In genomic region chr13:24162604-24163003, GRCh38 we compare ENCODE assay signal across 11 cellular contexts. TPM values are rescaled to one million over a fixed set of nuclear protein-coding genes. Genes with fewer than 3 reads are reported as not detected.
DNase-seq lines count a peak whose midpoint lies in the region; ATAC-seq, FAIRE-seq and TF ChIP-seq lines count a peak whose summit lies in the region.
"Had no signal": no experiment of that assay in that cellular context is flagged by ENCODE, and none has a peak within 500 bp of the region (broad histone marks: within the 10 kb centered on the region; RNA-seq: fewer than 3 reads in every experiment).

No MANE protein-coding gene starts in this region.

- H3K9me3 Mint-ChIP-seq in CD8-positive, alpha-beta memory T cell = no peaks in the 10 kb centered on the region
- H3K9me3 Mint-ChIP-seq in HFFc6 (no peaks in the 10 kb centered on the region), nephron (no peaks in the 10 kb centered on the region)

- peak overlapping the region in 6 of 7 donors; percentile 83 to 92 (median 88) for H3K4me3 Mint-ChIP-seq in CD8-positive, alpha-beta memory T cell
- H3K4me3 Mint-ChIP-seq in HFFc6 (peak overlapping the region; percentile 89; the same call in 1 of the 2 replicates), nephron (peak overlapping the region; percentile 83 to 89 (median 87))

- TF ChIP-seq POLR2A in testis (IDR thresholded peaks at IDR 0.05) = no peak

- DNase-seq in CD8-positive, alpha-beta memory T cell = no peak
- DNase-seq in HFFc6 (no peak), colonic mucosa (no peak), testis (no peak), GM19239 (ENCODE audit: insufficient read length, low spot score) (no peak)
- DNase-seq: NCI-H2029; stimulated activated CD4-positive, alpha-beta T cell treated with anti-CD3 and anti-CD28 coated beads, Interleukin-4, amount 100 ng/mL, for 24 hours had no signal

- 77 to 88% methylated on average over 3 of the region's 3 CpGs for WGBS in testis, 2 donors

- no peak for FAIRE-seq in GM19239 (lab: Jason Lieb, UNC)
- FAIRE-seq: HTR-8/SVneo had no signal

- POLR2A ChIA-PET in CD8-positive, alpha-beta memory T cell (lab: Charles Lee) = no interaction called here

- H3K36me3 ChIP-seq in CD8-positive, alpha-beta memory T cell (ENCODE audit: insufficient read depth, low read length) = no peaks in the 10 kb centered on the region
- H3K36me3 ChIP-seq in colonic mucosa = no peaks in the 10 kb centered on the region
- no peaks in the 10 kb centered on the region for H3K36me3 ChIP-seq in testis (ENCODE audit: low read depth, missing control alignments)

- CTCF ChIA-PET in CD8-positive, alpha-beta memory T cell (lab: Charles Lee) = interaction anchor here (1.5 kb wide), 1 partner anchor 18 kb away, joined by 3 read pairs; no protein-coding TSS in a partner anchor

- intact Hi-C loops in colonic mucosa (cut with DNase I) (no loop called here), testis (cut with DNase I; ENCODE audit: low total_unique reads) (no loop called here)

- H3K4me1 Mint-ChIP-seq in CD8-positive, alpha-beta memory T cell = peaks cover 14 to 19% (median 15%) of the 10 kb centered on the region in 3 donors
- H3K4me1 Mint-ChIP-seq in HFFc6 (ENCODE audit: low read depth) = peaks cover 64% of the 10 kb centered on the region
- H3K4me1 Mint-ChIP-seq in nephron = peaks cover 25% of the 10 kb centered on the region

- no peak for ATAC-seq in activated CD4-positive, CD25-positive, alpha-beta regulatory T cell treated with anti-CD3 and anti-CD28 coated beads, Interleukin-2, amount 50 U/mL, for 24 hours
- no peak for ATAC-seq in HG03457 (IDR thresholded peaks at IDR 0.05; ENCODE audit: unreplicated experiment)

- H3K27me3 Mint-ChIP-seq in CD8-positive, alpha-beta memory T cell = no peaks in the 10 kb centered on the region
- peaks cover 5% of the 10 kb centered on the region for H3K27me3 Mint-ChIP-seq in HFFc6 (ENCODE audit: insufficient read depth)
- H3K27me3 Mint-ChIP-seq in nephron (ENCODE audit: low read depth) = peaks cover 26% of the 10 kb centered on the region

- peak overlapping the region in 1 of 8 donors; percentile 25 for H3K27ac Mint-ChIP-seq in CD8-positive, alpha-beta memory T cell
- H3K27ac Mint-ChIP-seq in HFFc6 (no peak overlapping the region), nephron (peak overlapping the region; percentile 27 to 72 (median 30))

- H3K9me3 ChIP-seq in CD8-positive, alpha-beta memory T cell (ENCODE audit: low read length) = no peaks in the 10 kb centered on the region
- H3K9me3 ChIP-seq in colonic mucosa (no peaks in the 10 kb centered on the region), testis (no peaks in the 10 kb centered on the region)

- peaks cover 12% of the 10 kb centered on the region for H3K4me1 ChIP-seq in CD8-positive, alpha-beta memory T cell (ENCODE audit: insufficient read depth, low read length)
- no peaks in the 10 kb centered on the region for H3K4me1 ChIP-seq in colonic mucosa
- peaks cover 6% of the 10 kb centered on the region for H3K4me1 ChIP-seq in testis

- H3K27ac ChIP-seq in CD8-positive, alpha-beta memory T cell (ENCODE audit: low read depth, low read length) = no peak overlapping the region
- H3K27ac ChIP-seq in colonic mucosa (peak overlapping the region; percentile 88), testis (no peak overlapping the region)

- TF ChIP-seq CTCF in HFFc6 (IDR thresholded peaks at IDR 0.05) (no peak), colonic mucosa (IDR thresholded peaks at IDR 0.05) (no peak), nephron (IDR thresholded peaks at IDR 0.05; ENCODE audit: unreplicated experiment in 3 of 3) (no peak), testis (IDR thresholded peaks at IDR 0.05) (no peak)

- H3K4me3 ChIP-seq in CD8-positive, alpha-beta memory T cell (ENCODE audit: low read length) = no peak overlapping the region
- H3K4me3 ChIP-seq in colonic mucosa (peak overlapping the region; percentile 98), testis (no peak overlapping the region)

- peaks cover 0 to 4% (median 2%) of the 10 kb centered on the region in 3 donors for H3K36me3 Mint-ChIP-seq in CD8-positive, alpha-beta memory T cell
- H3K36me3 Mint-ChIP-seq in HFFc6 (ENCODE audit: low read depth) (peaks cover 15% of the 10 kb centered on the region), nephron (ENCODE audit: low read depth) (peaks cover 8% of the 10 kb centered on the region)

- peak overlapping the region in 1 of 2 donors; percentile 94 for H3K9ac ChIP-seq in colonic mucosa (ENCODE audit: low read depth in 2 of 2, low read length in 2 of 2)

- peaks cover 6% of the 10 kb centered on the region for H3K27me3 ChIP-seq in CD8-positive, alpha-beta memory T cell (ENCODE audit: insufficient read depth, low read length, poor library complexity, severe bottlenecking)
- no peaks in the 10 kb centered on the region for H3K27me3 ChIP-seq in colonic mucosa
- H3K27me3 ChIP-seq in testis = no peaks in the 10 kb centered on the region

RNA-seq across cellular contexts. Expression of gene SPATA13, which starts 2.1 kb away (rescaled TPM):
- 10 to 100 TPM; 60.7 to 65.1 TPM for total RNA-seq in CD8-positive, alpha-beta memory T cell
- polyA plus RNA-seq in CD8-positive, alpha-beta memory T cell = 97.8 TPM
- total RNA-seq in HFFc6 (2021; fragmentation: NEBNext Ultra II Directional; extraction: Animal tissue kit (Norgen Biotek cat#: 25700)) = 1 to 10 TPM; 7.0 to 9.2 (median 8.4) TPM
- 10 to 100 TPM; 41.5 to 43.8 TPM for total RNA-seq in colonic mucosa
- total RNA-seq in testis = 10 to 100 TPM; 30.6 to 35.6 TPM
- 12.9 TPM for polyA plus RNA-seq in testis (ENCODE audit: insufficient read depth, low read depth, low replicate concordance)
